In the genomic region with DNA sequence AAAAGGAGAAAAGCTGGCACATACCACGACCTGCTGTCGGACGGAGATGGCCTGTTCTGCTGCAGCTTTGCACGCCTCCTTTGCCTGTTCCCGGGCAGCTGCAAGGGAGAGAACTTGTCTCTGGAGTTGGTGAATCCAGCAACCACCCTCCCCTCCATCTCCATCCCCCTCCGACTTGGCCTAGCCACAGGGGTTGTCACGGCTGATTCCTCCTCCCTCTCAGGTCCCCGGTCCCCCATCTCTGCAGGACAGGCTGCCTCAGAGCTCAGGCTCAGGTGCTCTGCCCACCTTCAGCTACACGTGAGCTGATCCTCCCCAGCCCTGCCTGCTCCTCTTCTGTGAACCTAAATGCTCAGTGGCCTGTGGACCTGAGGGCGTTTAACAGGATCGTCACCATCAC, we compare ENCODE assay signal across 31 cellular contexts. TPM values are rescaled to one million over a fixed set of nuclear protein-coding genes. Genes with fewer than 3 reads are reported as not detected.
DNase-seq lines count a peak whose midpoint lies in the region; ATAC-seq, FAIRE-seq and TF ChIP-seq lines count a peak whose summit lies in the region.
"Had no signal": no experiment of that assay in that cellular context is flagged by ENCODE, and none has a peak within 500 bp of the region (broad histone marks: within the 10 kb centered on the region; RNA-seq: fewer than 3 reads in every experiment).

No MANE protein-coding gene starts in this region.

- no peak overlapping the region for H3K9ac ChIP-seq in kidney (ENCODE audit: low read length in 2 of 2)

- no peak overlapping the region for H3K4me3 Mint-ChIP-seq in activated naive CD4-positive, alpha-beta T cell treated with anti-CD3 and anti-CD28 coated beads for 36 hours
- no peak overlapping the region for H3K4me3 Mint-ChIP-seq in activated CD8-positive, alpha-beta T cell treated with anti-CD3 and anti-CD28 coated beads for 36 hours
- H3K4me3 Mint-ChIP-seq: brain; effector memory CD8-positive, alpha-beta T cell; immature natural killer cell had no signal

- intact Hi-C loops in activated naive CD4-positive, alpha-beta T cell treated with anti-CD3 and anti-CD28 coated beads for 36 hours (cut with micrococcal nuclease) = no loop called here
- intact Hi-C loops in activated CD8-positive, alpha-beta T cell treated with anti-CD3 and anti-CD28 coated beads for 36 hours (cut with micrococcal nuclease) = loop anchor here (5.0 kb wide), 1 partner anchor 34 kb away; no protein-coding TSS in a partner anchor
- intact Hi-C loops in kidney (cut with DNase I) = no loop called here
- intact Hi-C loops in prostate gland (cut with DNase I) = no loop called here

- no peaks in the 10 kb centered on the region for H3K9me3 Mint-ChIP-seq in activated naive CD4-positive, alpha-beta T cell treated with anti-CD3 and anti-CD28 coated beads for 36 hours
- no peaks in the 10 kb centered on the region for H3K9me3 Mint-ChIP-seq in activated CD8-positive, alpha-beta T cell treated with anti-CD3 and anti-CD28 coated beads for 36 hours
- H3K9me3 Mint-ChIP-seq: brain; effector memory CD8-positive, alpha-beta T cell; immature natural killer cell had no signal

- H3K4me1 Mint-ChIP-seq in activated naive CD4-positive, alpha-beta T cell treated with anti-CD3 and anti-CD28 coated beads for 36 hours (ENCODE audit: low read depth) = peaks cover 8% of the 10 kb centered on the region
- H3K4me1 Mint-ChIP-seq in activated CD8-positive, alpha-beta T cell treated with anti-CD3 and anti-CD28 coated beads for 36 hours (ENCODE audit: low read depth) = peaks cover 19% of the 10 kb centered on the region
- H3K4me1 Mint-ChIP-seq: brain, immature natural killer cell had no signal

- CTCF ChIA-PET in activated naive CD4-positive, alpha-beta T cell treated with anti-CD3 and anti-CD28 coated beads for 36 hours (lab: Charles Lee) = interaction anchor here (1.3 to 4.8 kb wide), 2 partner anchors 33 to 575 kb away, joined by 3 to 25 read pairs; no protein-coding TSS in a partner anchor
- CTCF ChIA-PET in activated CD8-positive, alpha-beta T cell treated with anti-CD3 and anti-CD28 coated beads for 36 hours (lab: Charles Lee) = interaction anchor here (1.2 to 4.8 kb wide), 2 partner anchors 8 to 33 kb away, joined by 3 to 31 read pairs; no protein-coding TSS in a partner anchor

- no peak for TF ChIP-seq CTCF in activated CD8-positive, alpha-beta T cell treated with anti-CD3 and anti-CD28 coated beads for 36 hours (IDR thresholded peaks at IDR 0.05)
- TF ChIP-seq CTCF in kidney (IDR thresholded peaks at IDR 0.05; ENCODE audit: borderline replicate concordance, extremely low read depth, insufficient read depth) = no peak
- TF ChIP-seq CTCF in suprapubic skin (IDR thresholded peaks at IDR 0.05) = no peak
- TF ChIP-seq CTCF in prostate gland (IDR thresholded peaks at IDR 0.05) = no peak
- TF ChIP-seq CTCF in brain microvascular endothelial cell (IDR thresholded peaks at IDR 0.05; ENCODE audit: low read depth, low read length, missing control alignments) = no peak

- H3K36me3 ChIP-seq in kidney (ENCODE audit: control insufficient read depth in 1 of 2, insufficient read depth in 2 of 2, low read length in 2 of 2) = peaks cover 47 to 66% of the 10 kb centered on the region in 2 donors
- H3K36me3 ChIP-seq in suprapubic skin = peaks cover 100% of the 10 kb centered on the region
- peaks cover 12 to 28% of the 10 kb centered on the region in 2 donors for H3K36me3 ChIP-seq in prostate gland
- H3K36me3 ChIP-seq in brain microvascular endothelial cell (replicated peaks) = peaks cover 84% of the 10 kb centered on the region

- POLR2A ChIA-PET in activated CD8-positive, alpha-beta T cell treated with anti-CD3 and anti-CD28 coated beads for 36 hours (lab: Charles Lee) = interaction anchor here (1.0 to 2.5 kb wide), 3 partner anchors 10 to 28 kb away, joined by 3 to 13 read pairs (median 6); a partner anchor contains a TSS

- no peak for FAIRE-seq in kidney (lab: Jason Lieb, UNC)
- FAIRE-seq: GM12891, H54 had no signal

- H3K27ac ChIP-seq in kidney (ENCODE audit: low read depth in 2 of 2, low read length in 2 of 2) (no peak overlapping the region), suprapubic skin (no peak overlapping the region), prostate gland (no peak overlapping the region), brain microvascular endothelial cell (no peak overlapping the region)
- H3K27ac ChIP-seq: colonic mucosa, thyroid gland had no signal

- in situ Hi-C loops in brain microvascular endothelial cell (cut with HindIII; ENCODE audit: low pct_ligation_motif_present, low sequenced_read_pairs) = no loop called here

- H3K4me1 ChIP-seq in kidney (ENCODE audit: control insufficient read depth in 1 of 2, insufficient read depth in 1 of 2, low read depth in 1 of 2, low read length in 2 of 2) (no peaks in the 10 kb centered on the region), suprapubic skin (no peaks in the 10 kb centered on the region), prostate gland (replicated peaks) (peaks cover 7% of the 10 kb centered on the region)
- H3K4me1 ChIP-seq: colonic mucosa, thyroid gland had no signal

- WGBS in suprapubic skin = 78% methylated on average over 11 of the region's 11 CpGs
- 63% methylated on average over 11 of the region's 11 CpGs for WGBS in prostate gland

- no peaks in the 10 kb centered on the region for H3K27me3 ChIP-seq in suprapubic skin
- H3K27me3 ChIP-seq in prostate gland (replicated peaks; ENCODE audit: insufficient read depth) = no peaks in the 10 kb centered on the region
- no peaks in the 10 kb centered on the region for H3K27me3 ChIP-seq in brain microvascular endothelial cell (replicated peaks)
- H3K27me3 ChIP-seq: colonic mucosa, thyroid gland had no signal

- DNase-seq in activated naive CD4-positive, alpha-beta T cell treated with anti-CD3 and anti-CD28 coated beads for 36 hours = no peak
- DNase-seq in activated naive CD4-positive, alpha-beta T cell treated with Interleukin-2 at 50 U/mL for 16 hours = no peak
- no peak for DNase-seq in activated CD8-positive, alpha-beta T cell treated with anti-CD3 and anti-CD28 coated beads for 36 hours
- DNase-seq in kidney (peak; percentile 35), suprapubic skin (ENCODE audit: low spot score in 2 of 2) (peak; percentile 41 to 57), SW480 (ENCODE audit: low spot score) (no peak), prostate gland (ENCODE audit: low spot score) (no peak), brain microvascular endothelial cell (no peak)
- DNase-seq: activated CD4-positive, CD25-positive, alpha-beta regulatory T cell; C1 segment of cervical spinal cord; Calu3; colonic mucosa; effector memory CD8-positive, alpha-beta T cell; foreskin melanocyte; hippocampal formation; immature natural killer cell; KG1; mesendoderm; NCI-H1436 treated with DMSO at 0.1 percent for 48 hours; NCI-H748 treated with DMSO at 0.1 percent for 48 hours; nucleus accumbens; stimulated activated CD4-positive, alpha-beta T cell treated with anti-CD3 and anti-CD28 coated beads, Interleukin-4, amount 100 ng/mL, for 1 hour; stimulated activated naive CD4-positive, alpha-beta T cell treated with Interleukin-2 at 50 U/mL for 16 hours; thyroid gland had no signal

- TF ChIP-seq EP300 in suprapubic skin (IDR thresholded peaks at IDR 0.05) = no peak

- H3K9me3 ChIP-seq in kidney (ENCODE audit: control insufficient read depth in 1 of 2, low read length in 2 of 2) = no peaks in the 10 kb centered on the region
- no peaks in the 10 kb centered on the region for H3K9me3 ChIP-seq in suprapubic skin
- no peaks in the 10 kb centered on the region for H3K9me3 ChIP-seq in prostate gland
- H3K9me3 ChIP-seq: colonic mucosa, thyroid gland had no signal

- no peak for ATAC-seq in activated CD8-positive, alpha-beta T cell treated with anti-CD3 and anti-CD28 coated beads for 36 hours
- ATAC-seq: effector memory CD8-positive, alpha-beta T cell; left lobe of liver had no signal

- H3K4me3 ChIP-seq in kidney (ENCODE audit: low read length in 2 of 2) (no peak overlapping the region), suprapubic skin (no peak overlapping the region), prostate gland (no peak overlapping the region), brain microvascular endothelial cell (ENCODE audit: low read depth, low read length) (no peak overlapping the region)
- H3K4me3 ChIP-seq: colonic mucosa, thyroid gland had no signal

- H3K27ac Mint-ChIP-seq in activated naive CD4-positive, alpha-beta T cell treated with anti-CD3 and anti-CD28 coated beads for 36 hours = peak overlapping the region; percentile 9
- peak overlapping the region; percentile 31 for H3K27ac Mint-ChIP-seq in activated CD8-positive, alpha-beta T cell treated with anti-CD3 and anti-CD28 coated beads for 36 hours

- H3K27me3 Mint-ChIP-seq in activated naive CD4-positive, alpha-beta T cell treated with anti-CD3 and anti-CD28 coated beads for 36 hours (ENCODE audit: low read depth) = no peaks in the 10 kb centered on the region
- H3K27me3 Mint-ChIP-seq in activated CD8-positive, alpha-beta T cell treated with anti-CD3 and anti-CD28 coated beads for 36 hours = no peaks in the 10 kb centered on the region
- H3K27me3 Mint-ChIP-seq: brain; effector memory CD8-positive, alpha-beta T cell had no signal

- no peak for TF ChIP-seq POLR2A in suprapubic skin (IDR thresholded peaks at IDR 0.05)
- no peak for TF ChIP-seq POLR2A in prostate gland (IDR thresholded peaks at IDR 0.05)

- peaks cover 46% of the 10 kb centered on the region for H3K36me3 Mint-ChIP-seq in activated naive CD4-positive, alpha-beta T cell treated with anti-CD3 and anti-CD28 coated beads for 36 hours (ENCODE audit: low read depth)
- H3K36me3 Mint-ChIP-seq in activated CD8-positive, alpha-beta T cell treated with anti-CD3 and anti-CD28 coated beads for 36 hours (ENCODE audit: low read depth) = peaks cover 62% of the 10 kb centered on the region

RNA-seq across cellular contexts. Expression of a gene that starts 11.1 kb away (rescaled TPM):
- total RNA-seq in activated naive CD4-positive, alpha-beta T cell treated with anti-CD3 and anti-CD28 coated beads for 36 hours = 100 to 1,000 TPM; 207 to 222 TPM
- total RNA-seq in activated CD8-positive, alpha-beta T cell treated with anti-CD3 and anti-CD28 coated beads for 36 hours = 100 to 1,000 TPM; 240 TPM
- 52.9 TPM for total RNA-seq in kidney
- 59.5 TPM for polyA plus RNA-seq in kidney (ENCODE audit: insufficient read depth, low read depth, low replicate concordance)
- 10 to 100 TPM; 23.3 to 51.2 (median 46.6) TPM for total RNA-seq in suprapubic skin
- total RNA-seq in prostate gland = 10 to 100 TPM; 39.3 to 89.2 TPM

RNA-seq across cellular contexts. Expression of a gene that starts 23.8 kb away (rescaled TPM):
- under 1 TPM; 0.17 to 0.31 TPM for total RNA-seq in activated naive CD4-positive, alpha-beta T cell treated with anti-CD3 and anti-CD28 coated beads for 36 hours
- total RNA-seq in activated CD8-positive, alpha-beta T cell treated with anti-CD3 and anti-CD28 coated beads for 36 hours = not detected
- not detected for total RNA-seq in kidney
- not detected for polyA plus RNA-seq in kidney (ENCODE audit: insufficient read depth, low read depth, low replicate concordance)
- total RNA-seq in suprapubic skin = under 1 TPM in 1 of 4 donors, not detected in 3; 0.53 TPM
- total RNA-seq in prostate gland = not detected
- total RNA-seq: Calu3, HT1080, renal cortical epithelial cell, thyroid gland had no signal
- polyA plus RNA-seq: AG04450, immature natural killer cell had no signal

RNA-seq across cellular contexts. Expression of a gene that starts 28.8 kb away (rescaled TPM):
- total RNA-seq in activated naive CD4-positive, alpha-beta T cell treated with anti-CD3 and anti-CD28 coated beads for 36 hours = 10 to 100 TPM; 57.9 to 59.3 TPM
- total RNA-seq in activated CD8-positive, alpha-beta T cell treated with anti-CD3 and anti-CD28 coated beads for 36 hours = 10 to 100 TPM; 66.6 to 69.8 TPM
- total RNA-seq in kidney (46.8 TPM), suprapubic skin (100 to 1,000 TPM in 1 of 4 donors, 10 to 100 TPM in 3; 45.7 to 127 (median 68.7) TPM), prostate gland (10 to 100 TPM; 51.6 to 65.0 TPM)
- polyA plus RNA-seq in kidney (ENCODE audit: insufficient read depth, low read depth, low replicate concordance) = 26.2 TPM

RNA-seq across cellular contexts. Expression of a gene that starts 58.4 kb away (rescaled TPM):
- total RNA-seq in activated naive CD4-positive, alpha-beta T cell treated with anti-CD3 and anti-CD28 coated beads for 36 hours = 100 to 1,000 TPM; 158 to 159 TPM
- total RNA-seq in activated CD8-positive, alpha-beta T cell treated with anti-CD3 and anti-CD28 coated beads for 36 hours = 100 to 1,000 TPM; 152 to 163 TPM
- total RNA-seq in kidney (140 TPM), suprapubic skin (100 to 1,000 TPM in 3 of 4 donors, 10 to 100 TPM in 1; 92.7 to 287 (median 156) TPM), prostate gland (100 to 1,000 TPM in 1 of 2 donors, 10 to 100 TPM in 1; 93.7 to 151 TPM)
- polyA plus RNA-seq in kidney (ENCODE audit: insufficient read depth, low read depth, low replicate concordance) = 103 TPM

Comparison
In these comparisons a context has a peak if more than half of its experiments do, and no peak if none do; other contexts are left out.
1. DNase-seq: peak in kidney (single experiment) and suprapubic skin (2 of 2); none in activated naive CD4-positive, alpha-beta T cell treated with anti-CD3 and anti-CD28 coated beads for 36 hours (single experiment), activated naive CD4-positive, alpha-beta T cell treated with Interleukin-2 at 50 U/mL for 16 hours (single experiment), activated CD8-positive, alpha-beta T cell treated with anti-CD3 and anti-CD28 coated beads for 36 hours (single experiment), SW480 (single experiment), prostate gland (single experiment) and brain microvascular endothelial cell (single experiment).